In genomic region chr1:7541629-7542028, GRCh38 we compare ENCODE assay signal across 28 cellular contexts.
DNase-seq lines count a peak whose midpoint lies in the region; ATAC-seq and TF ChIP-seq lines count a peak whose summit lies in the region.
"Had no signal": no experiment of that assay in that cellular context is flagged by ENCODE, and none has a peak within 500 bp of the region (broad histone marks: within the 10 kb centered on the region; RNA-seq: fewer than 3 reads in every experiment).

No MANE protein-coding gene starts in this region.

- H2AK5ac ChIP-seq in neuronal stem cell (ENCODE audit: low read depth, low read length): no peak overlapping the region

- WGBS in neuronal stem cell (ENCODE audit: extremely low coverage in 2 of 2, insufficient read length in 2 of 2, insufficient replicate concordance in 1 of 2), 2 donors: no CpG with 5 or more reads among the region's 11 CpGs

- H2BK120ac ChIP-seq in neuronal stem cell (ENCODE audit: low read depth, low read length): no peak overlapping the region

- no peak overlapping the region for H3K4ac ChIP-seq in neuronal stem cell (ENCODE audit: low read length)

- POLR2A ChIA-PET in HEK293 (lab: Yijun Ruan, JAX) (no interaction called here), WTC11 (lab: Charles Lee) (no interaction called here)

- no peak overlapping the region for H3K9ac ChIP-seq in fibroblast of lung (ENCODE audit: insufficient read depth, low read length)
- no peak overlapping the region for H3K9ac ChIP-seq in neuronal stem cell (ENCODE audit: low read depth, low read length, poor library complexity)

- H3K23ac ChIP-seq in neuronal stem cell (ENCODE audit: low read depth, low read length, poor library complexity): no peak overlapping the region

- H3K9me3 Mint-ChIP-seq in WTC11: peaks cover 7% of the 10 kb centered on the region; the same call in 1 of the 2 replicates
- H3K9me3 Mint-ChIP-seq: activated T-cell treated with anti-CD3 and anti-CD28 coated beads, Interleukin-2, amount 50 U/mL, for 72 hours; memory B cell had no signal

- H3K36me3 Mint-ChIP-seq in WTC11: no peaks in the 10 kb centered on the region
- H3K36me3 Mint-ChIP-seq: activated CD8-positive, alpha-beta memory T cell treated with anti-CD3 and anti-CD28 coated beads, Interleukin-2, amount 10 ng/mL, durations not matched to agents 7 days and 5 days; CD14-positive monocyte; memory B cell had no signal

- H3K36me3 ChIP-seq in HEK293 (ENCODE audit: control insufficient read depth in 2 of 2, insufficient read depth in 1 of 2, low read length in 2 of 2): no peaks in the 10 kb centered on the region
- H3K36me3 ChIP-seq in fibroblast of lung (ENCODE audit: control insufficient read depth, insufficient read depth, low read length): no peaks in the 10 kb centered on the region
- no peaks in the 10 kb centered on the region for H3K36me3 ChIP-seq in neuronal stem cell (replicated peaks in 1 of 2; ENCODE audit: control insufficient read depth in 2 of 2, insufficient read depth in 2 of 2, low read length in 2 of 2)
- H3K36me3 ChIP-seq: neutrophil, prostate gland, vagina had no signal

- ATAC-seq in WTC11 (no peak), GM21737 (IDR thresholded peaks at IDR 0.05; ENCODE audit: unreplicated experiment) (no peak)
- ATAC-seq: activated CD8-positive, alpha-beta memory T cell treated with anti-CD3 and anti-CD28 coated beads, Interleukin-2, amount 10 ng/mL, durations not matched to agents 7 days and 5 days; activated T-cell treated with anti-CD3 and anti-CD28 coated beads, Interleukin-2, amount 50 U/mL, for 72 hours; GM12878; PC-3 had no signal

- no peak overlapping the region for H3K27ac Mint-ChIP-seq in WTC11
- H3K27ac Mint-ChIP-seq: activated CD8-positive, alpha-beta memory T cell treated with anti-CD3 and anti-CD28 coated beads, Interleukin-2, amount 10 ng/mL, durations not matched to agents 7 days and 5 days; activated T-cell treated with anti-CD3 and anti-CD28 coated beads, Interleukin-2, amount 50 U/mL, for 72 hours; CD14-positive monocyte; memory B cell had no signal

- H3K27me3 ChIP-seq in fibroblast of lung (ENCODE audit: control insufficient read depth, insufficient read depth, low read length) (no peaks in the 10 kb centered on the region), neuronal stem cell (ENCODE audit: control insufficient read depth in 3 of 3, insufficient read depth in 3 of 3, low read depth in 1 of 3, low read length in 3 of 3) (peaks cover 0 to 14% (median 0%) of the 10 kb centered on the region in 3 experiments)
- H3K27me3 ChIP-seq: vagina had no signal

- H2AFZ ChIP-seq in fibroblast of lung (ENCODE audit: low read length) (no peak overlapping the region), neuronal stem cell (ENCODE audit: low read length) (no peak overlapping the region)

- no peak overlapping the region for H4K91ac ChIP-seq in neuronal stem cell (ENCODE audit: low read depth, low read length, poor library complexity)

- H2BK15ac ChIP-seq in neuronal stem cell (ENCODE audit: low read length): no peak overlapping the region

- H3K18ac ChIP-seq in neuronal stem cell (ENCODE audit: low read length): peak overlapping the region; percentile 12

- peaks cover 7% of the 10 kb centered on the region; the same call in 1 of the 2 replicates for H3K27me3 Mint-ChIP-seq in WTC11 (ENCODE audit: low read depth)
- H3K27me3 Mint-ChIP-seq: memory B cell had no signal

- no peak overlapping the region for H4K8ac ChIP-seq in neuronal stem cell (ENCODE audit: low read depth, low read length)

- CTCF ChIA-PET in HEK293 (lab: Yijun Ruan, JAX) (interaction anchor here (0.6 kb wide), 1 partner anchor 93 kb away, joined by 3 read pairs; no protein-coding TSS in a partner anchor), WTC11 (lab: Charles Lee) (interaction anchor here (1.2 to 2.5 kb wide), 2 partner anchors 11 to 106 kb away, joined by 5 to 9 read pairs; no protein-coding TSS in a partner anchor)

- no peaks in the 10 kb centered on the region for H3K79me1 ChIP-seq in neuronal stem cell (ENCODE audit: low read depth, low read length)

- no peak overlapping the region for H3K4me3 ChIP-seq in HEK293 (ENCODE audit: low read depth, low read length)
- no peak overlapping the region for H3K4me3 ChIP-seq in fibroblast of lung (replicated peaks in 1 of 4; ENCODE audit: control extremely low read depth in 1 of 4, insufficient read depth in 1 of 4, low read depth in 3 of 4, low read length in 4 of 4)
- H3K4me3 ChIP-seq in neuronal stem cell (ENCODE audit: low read length in 2 of 2): no peak overlapping the region
- H3K4me3 ChIP-seq: GM12878, prostate gland, vagina had no signal

- no peak overlapping the region for H3K27ac ChIP-seq in HEK293 (ENCODE audit: extremely low read depth, low read depth, low read length)
- no peak overlapping the region for H3K27ac ChIP-seq in fibroblast of lung (ENCODE audit: insufficient read depth, low read length)
- no peak overlapping the region for H3K27ac ChIP-seq in neuronal stem cell (replicated peaks; ENCODE audit: low read length)
- H3K27ac ChIP-seq: neutrophil, prostate gland, vagina had no signal

- no peak overlapping the region for H2BK5ac ChIP-seq in neuronal stem cell (ENCODE audit: low read length)

- H3K14ac ChIP-seq in neuronal stem cell (ENCODE audit: low read length): no peak overlapping the region

- H3K79me2 ChIP-seq in fibroblast of lung (ENCODE audit: control insufficient read depth, insufficient read depth, low read length): no peaks in the 10 kb centered on the region

- peaks cover 34% of the 10 kb centered on the region for H3K4me1 Mint-ChIP-seq in WTC11
- H3K4me1 Mint-ChIP-seq: activated CD8-positive, alpha-beta memory T cell treated with anti-CD3 and anti-CD28 coated beads, Interleukin-2, amount 10 ng/mL, durations not matched to agents 7 days and 5 days; CD14-positive monocyte; memory B cell had no signal

- no peak for TF ChIP-seq CTCF in HEK293 (tag by site-specific recombination; IDR thresholded peaks at IDR 0.05)
- TF ChIP-seq CTCF in WTC11 (IDR thresholded peaks at IDR 0.05): no peak
- TF ChIP-seq CTCF in fibroblast of lung (conservative IDR thresholded peaks at IDR 0.05 in 1 of 2, IDR thresholded peaks at IDR 0.05 in 1 of 2; ENCODE audit: low read depth in 1 of 2, low read length in 2 of 2): no peak

- H4K20me1 ChIP-seq in fibroblast of lung (ENCODE audit: control insufficient read depth, extremely low read depth, insufficient read depth, low read length): no peaks in the 10 kb centered on the region

- no peaks in the 10 kb centered on the region for H3K9me3 ChIP-seq in HEK293 (ENCODE audit: control insufficient read depth, insufficient read depth, low read depth, low read length)
- no peaks in the 10 kb centered on the region for H3K9me3 ChIP-seq in fibroblast of lung (ENCODE audit: control insufficient read depth, insufficient read depth, low read depth, low read length)
- peaks cover 0 to 2% of the 10 kb centered on the region in 2 donors for H3K9me3 ChIP-seq in neuronal stem cell (replicated peaks in 1 of 2; ENCODE audit: control insufficient read depth in 2 of 2, insufficient read depth in 1 of 2, low read depth in 1 of 2, low read length in 2 of 2)
- H3K9me3 ChIP-seq: neutrophil, prostate gland, vagina had no signal

- H3K4me2 ChIP-seq in fibroblast of lung (ENCODE audit: extremely low read depth, insufficient read depth, low read length) (no peak overlapping the region), neuronal stem cell (ENCODE audit: insufficient read depth, low read length, poor library complexity, severe bottlenecking) (no peak overlapping the region)

- H3K4me3 Mint-ChIP-seq in WTC11: no peak overlapping the region
- H3K4me3 Mint-ChIP-seq: activated CD8-positive, alpha-beta memory T cell treated with anti-CD3 and anti-CD28 coated beads, Interleukin-2, amount 10 ng/mL, durations not matched to agents 7 days and 5 days; activated T-cell treated with anti-CD3 and anti-CD28 coated beads, Interleukin-2, amount 50 U/mL, for 72 hours; CD14-positive monocyte; memory B cell had no signal

- no peak for DNase-seq in WTC11 (ENCODE audit: low spot score)
- peak; percentile 57 to 58 for DNase-seq in fibroblast of lung (ENCODE audit: low read depth in 2 of 2)
- no peak for DNase-seq in neuronal stem cell (ENCODE audit: low spot score)
- no peak for DNase-seq in DMS153 treated with DMSO at 0.1 percent for 48 hours (lab: John Stamatoyannopoulos, UW; ENCODE audit: unreplicated experiment)
- DNase-seq in SK-N-DZ (ENCODE audit: low spot score): no peak
- DNase-seq in glomerular visceral epithelial cell (ENCODE audit: extremely low spot score): no peak
- DNase-seq: activated CD4-positive, CD25-positive, alpha-beta regulatory T cell; activated CD8-positive, alpha-beta memory T cell treated with anti-CD3 and anti-CD28 coated beads, Interleukin-2, amount 10 ng/mL, durations not matched to agents 7 days and 5 days; activated naive CD4-positive, alpha-beta T cell treated with anti-CD3 and anti-CD28 coated beads, Interleukin-2, amount 50 U/mL, for 16 hours; activated T-cell treated with anti-CD3 and anti-CD28 coated beads, Interleukin-2, amount 50 U/mL, for 72 hours; amygdala; Calu3; central memory CD4-positive, alpha-beta T cell; NCI-H1092 treated with DMSO at 0.1 percent for 48 hours; NCI-H187; NCI-H2171 treated with DMSO at 0.1 percent for 48 hours; NCI-H510A treated with DMSO at 0.1 percent for 48 hours; PC-3; SIG-M5; stimulated activated naive CD4-positive, alpha-beta T cell had no signal

- no peaks in the 10 kb centered on the region for H3K4me1 ChIP-seq in HEK293 (ENCODE audit: control insufficient read depth, insufficient read depth, low read length)
- H3K4me1 ChIP-seq in fibroblast of lung (ENCODE audit: control insufficient read depth, extremely low read depth, insufficient read depth, low read length): no peaks in the 10 kb centered on the region
- peaks cover 0 to 9% of the 10 kb centered on the region in 2 donors for H3K4me1 ChIP-seq in neuronal stem cell (ENCODE audit: control insufficient read depth in 2 of 2, insufficient read depth in 1 of 2, low read depth in 1 of 2, low read length in 2 of 2)
- H3K4me1 ChIP-seq: prostate gland, vagina had no signal

- no peak overlapping the region for H2BK12ac ChIP-seq in neuronal stem cell (ENCODE audit: low read length)

TF ChIP-seq in WTC11, 78 proteins besides CTCF, POLR2A, EP300 and RAD21:
- TF ChIP-seq USF2 (CRISPR knock-in tag; IDR thresholded peaks at IDR 0.05): peak; percentile 52; the same call in 1 of the 2 replicates
- TF ChIP-seq JAZF1 (CRISPR knock-in tag; IDR thresholded peaks at IDR 0.05): no peak

Comparison
In these comparisons a context has a peak if more than half of its experiments do, and no peak if none do; other contexts are left out.
1. DNase-seq: peak in fibroblast of lung (2 of 2); none in WTC11 (single experiment), neuronal stem cell (single experiment), DMS153 treated with DMSO at 0.1 percent for 48 hours (single experiment), SK-N-DZ (single experiment) and glomerular visceral epithelial cell (single experiment).